1 cellular context compared by ENCODE assay signal in genomic region chr13:97226788-97227627, GRCh38.
TF ChIP-seq lines count a peak whose summit lies in the region.

No MANE protein-coding gene starts in this region.

TF ChIP-seq in K562, 482 proteins besides CTCF, POLR2A, EP300 and RAD21 (continued from another document):
- TF ChIP-seq ZNF609 (CRISPR knock-in tag; IDR thresholded peaks at IDR 0.05; ENCODE audit: borderline replicate concordance) (no peak), RBFOX2 (IDR thresholded peaks at IDR 0.05; ENCODE audit: low read depth, low read length) (no peak), ZNF592 (IDR thresholded peaks at IDR 0.05) (0 out of 2 replicates have a peak, but pooled peaks have one; percentile 29), CCAR2 (IDR thresholded peaks at IDR 0.05; ENCODE audit: low read depth, low read length) (no peak), CREB3L1 (IDR thresholded peaks at IDR 0.05; ENCODE audit: borderline replicate concordance, low read depth) (no peak), SMAD3 (CRISPR knock-in tag; conservative IDR thresholded peaks at IDR 0.05) (no peak), MIER1 (IDR thresholded peaks at IDR 0.05; ENCODE audit: low read depth) (no peak), ARID1B (IDR thresholded peaks at IDR 0.05) (peak; percentile 30; the same call in 1 of the 2 replicates), MAFF (IDR thresholded peaks at IDR 0.05; ENCODE audit: low read length) (peak; percentile 31; the same call in 1 of the 2 replicates), L3MBTL2 (IDR thresholded peaks at IDR 0.05) (no peak), ERF (CRISPR knock-in tag; IDR thresholded peaks at IDR 0.05) (no peak), GABPA (tag; conservative IDR thresholded peaks at IDR 0.05; ENCODE audit: low read depth) (no peak), ZNF316 (IDR thresholded peaks at IDR 0.05) (peak; percentile 95), GTF2E2 (tag; IDR thresholded peaks at IDR 0.05) (no peak), EP400 (IDR thresholded peaks at IDR 0.05) (0 out of 2 replicates have a peak, but pooled peaks have one; percentile 9), TCF7L2 (IDR thresholded peaks at IDR 0.05; ENCODE audit: low read depth, low read length) (no peak), BRD4 (IDR thresholded peaks at IDR 0.05) (no peak), ZKSCAN8 (CRISPR knock-in tag; IDR thresholded peaks at IDR 0.05) (no peak), IRF2 (CRISPR knock-in tag; IDR thresholded peaks at IDR 0.05) (no peak), DPF2 (IDR thresholded peaks at IDR 0.05) (peak; percentile 74), ZZZ3 (IDR thresholded peaks at IDR 0.05) (no peak), MCM3 (IDR thresholded peaks at IDR 0.05) (no peak), ZNF41 (CRISPR knock-in tag; conservative IDR thresholded peaks at IDR 0.05) (no peak)
